27 cellular contexts compared by ENCODE assay signal in genomic region chr7:77680266-77680665, GRCh38.
"Had no signal": no experiment of that assay in that cellular context is flagged by ENCODE, and none has a peak within 500 bp of the region (broad histone marks: within the 10 kb centered on the region; RNA-seq: fewer than 3 reads in every experiment).

No MANE protein-coding gene starts in this region.

- H3K36me3 ChIP-seq: breast epithelium, pancreas had no signal

- H3K27me3 Mint-ChIP-seq: activated CD4-positive, alpha-beta memory T cell treated with anti-CD3 and anti-CD28 coated beads, Interleukin-2, amount 10 ng/mL, durations not matched to agents 7 days and 5 days; activated CD4-positive, alpha-beta T cell treated with anti-CD3 and anti-CD28 coated beads, Interleukin-2, amount 10 ng/mL, durations not matched to agents 24 days and 14 days; activated naive CD4-positive, alpha-beta T cell treated with anti-CD3 and anti-CD28 coated beads, Interleukin-2, amount 50 U/mL, for 24 hours; activated naive CD8-positive, alpha-beta T cell treated with anti-CD3 and anti-CD28 coated beads, Interleukin-2, amount 50 U/mL, for 24 hours; activated T-cell treated with anti-CD3 and anti-CD28 coated beads, Interleukin-2, amount 50 U/mL, for 24 hours; naive thymus-derived CD8-positive, alpha-beta T cell; stimulated activated memory B cell treated with anti-CD40 and anti-IgM and Interleukin-4, amounts not matched to agents 10 μg/mL and 1 μg/mL and 100 μg/mL, for 72 hours; stimulated activated naive CD8-positive, alpha-beta T cell treated with anti-CD3 and anti-CD28 coated beads, Interleukin-15, amount 100 ng/mL, for 72 hours had no signal

- H3K4me1 ChIP-seq: breast epithelium, psoas muscle had no signal

- H3K4me3 Mint-ChIP-seq: activated CD4-positive, alpha-beta memory T cell treated with anti-CD3 and anti-CD28 coated beads, Interleukin-2, amount 10 ng/mL, durations not matched to agents 7 days and 5 days; activated CD4-positive, alpha-beta T cell treated with anti-CD3 and anti-CD28 coated beads, Interleukin-2, amount 10 ng/mL, durations not matched to agents 24 days and 14 days; activated naive CD4-positive, alpha-beta T cell treated with anti-CD3 and anti-CD28 coated beads, Interleukin-2, amount 50 U/mL, for 24 hours; activated naive CD8-positive, alpha-beta T cell treated with anti-CD3 and anti-CD28 coated beads, Interleukin-2, amount 50 U/mL, for 24 hours; activated T-cell treated with anti-CD3 and anti-CD28 coated beads, Interleukin-2, amount 50 U/mL, for 24 hours; naive thymus-derived CD8-positive, alpha-beta T cell; neural crest cell; stimulated activated memory B cell treated with anti-CD40 and anti-IgM and Interleukin-4, amounts not matched to agents 10 μg/mL and 1 μg/mL and 100 μg/mL, for 72 hours; stimulated activated naive CD8-positive, alpha-beta T cell treated with anti-CD3 and anti-CD28 coated beads, Interleukin-15, amount 100 ng/mL, for 72 hours had no signal

- H3K4me1 Mint-ChIP-seq: activated naive CD4-positive, alpha-beta T cell treated with anti-CD3 and anti-CD28 coated beads, Interleukin-2, amount 50 U/mL, for 24 hours; activated naive CD8-positive, alpha-beta T cell treated with anti-CD3 and anti-CD28 coated beads, Interleukin-2, amount 50 U/mL, for 24 hours; stimulated activated memory B cell treated with anti-CD40 and anti-IgM and Interleukin-4, amounts not matched to agents 10 μg/mL and 1 μg/mL and 100 μg/mL, for 72 hours; stimulated activated naive CD8-positive, alpha-beta T cell treated with anti-CD3 and anti-CD28 coated beads, Interleukin-15, amount 100 ng/mL, for 72 hours had no signal

- H3K9me3 Mint-ChIP-seq: activated CD4-positive, alpha-beta memory T cell treated with anti-CD3 and anti-CD28 coated beads, Interleukin-2, amount 10 ng/mL, durations not matched to agents 7 days and 5 days; activated CD4-positive, alpha-beta T cell treated with anti-CD3 and anti-CD28 coated beads, Interleukin-2, amount 10 ng/mL, durations not matched to agents 24 days and 14 days; activated naive CD4-positive, alpha-beta T cell treated with anti-CD3 and anti-CD28 coated beads, Interleukin-2, amount 50 U/mL, for 24 hours; activated naive CD8-positive, alpha-beta T cell treated with anti-CD3 and anti-CD28 coated beads, Interleukin-2, amount 50 U/mL, for 24 hours; activated T-cell treated with anti-CD3 and anti-CD28 coated beads, Interleukin-2, amount 50 U/mL, for 24 hours; naive thymus-derived CD8-positive, alpha-beta T cell; neural crest cell; stimulated activated memory B cell treated with anti-CD40 and anti-IgM and Interleukin-4, amounts not matched to agents 10 μg/mL and 1 μg/mL and 100 μg/mL, for 72 hours; stimulated activated naive CD8-positive, alpha-beta T cell treated with anti-CD3 and anti-CD28 coated beads, Interleukin-15, amount 100 ng/mL, for 72 hours had no signal

- DNase-seq: activated CD4-positive, alpha-beta memory T cell treated with anti-CD3 and anti-CD28 coated beads, Interleukin-2, amount 10 ng/mL, durations not matched to agents 7 days and 5 days; activated CD4-positive, alpha-beta T cell treated with anti-CD3 and anti-CD28 coated beads, Interleukin-2, amount 10 ng/mL, durations not matched to agents 24 days and 14 days; activated CD4-positive, CD25-positive, alpha-beta regulatory T cell treated with anti-CD3 and anti-CD28 coated beads, Interleukin-2, amount 50 U/mL, for 72 hours; activated CD8-positive, alpha-beta memory T cell treated with anti-CD3 and anti-CD28 coated beads, Interleukin-2, amount 50 U/mL, for 48 hours; activated naive CD8-positive, alpha-beta T cell treated with anti-CD3 and anti-CD28 coated beads, Interleukin-2, amount 50 U/mL, for 24 hours; activated T-cell treated with anti-CD3 and anti-CD28 coated beads, Interleukin-2, amount 50 U/mL, for 24 hours; amygdala; central memory CD4-positive, alpha-beta T cell; effector CD8-positive, alpha-beta T cell; lower lobe of right lung; mesenchymal stem cell; naive thymus-derived CD8-positive, alpha-beta T cell; nucleus accumbens; pancreas; psoas muscle; stimulated activated CD4-positive, alpha-beta T cell treated with anti-CD3 and anti-CD28 coated beads, Interleukin-1b, Interleukin-23, amount 100 ng/mL, for 48 hours; stimulated activated CD4-positive, alpha-beta T cell treated with anti-CD3 and anti-CD28 coated beads, Interleukin-4, amount 100 ng/mL, for 4 hours; stimulated activated CD8-positive, alpha-beta memory T cell treated with anti-CD3 and anti-CD28 coated beads, Interleukin-4, amount 100 ng/mL, for 48 hours; stimulated activated naive CD8-positive, alpha-beta T cell treated with anti-CD3 and anti-CD28 coated beads, Interleukin-15, amount 100 ng/mL, for 72 hours; tibial artery; WERI-Rb-1 had no signal

- H3K27me3 ChIP-seq: breast epithelium, left lung, pancreas, tibial artery had no signal

- H3K4me3 ChIP-seq: breast epithelium, left lung, lower lobe of right lung, psoas muscle, smooth muscle cell, tibial artery had no signal

- H3K27ac ChIP-seq: lower lobe of right lung, psoas muscle, tibial artery, WERI-Rb-1 had no signal

- H3K4me2 ChIP-seq: smooth muscle cell had no signal

- ATAC-seq: activated naive CD8-positive, alpha-beta T cell treated with anti-CD3 and anti-CD28 coated beads, Interleukin-2, amount 50 U/mL, for 24 hours; naive thymus-derived CD8-positive, alpha-beta T cell; psoas muscle; stimulated activated memory B cell treated with anti-CD40 and anti-IgM and Interleukin-4, amounts not matched to agents 10 μg/mL and 1 μg/mL and 100 μg/mL, for 72 hours; stimulated activated naive CD8-positive, alpha-beta T cell treated with anti-CD3 and anti-CD28 coated beads, Interleukin-15, amount 100 ng/mL, for 72 hours had no signal

- H3K27ac Mint-ChIP-seq: activated CD4-positive, alpha-beta memory T cell treated with anti-CD3 and anti-CD28 coated beads, Interleukin-2, amount 10 ng/mL, durations not matched to agents 7 days and 5 days; activated CD4-positive, alpha-beta T cell treated with anti-CD3 and anti-CD28 coated beads, Interleukin-2, amount 10 ng/mL, durations not matched to agents 24 days and 14 days; activated naive CD4-positive, alpha-beta T cell treated with anti-CD3 and anti-CD28 coated beads, Interleukin-2, amount 50 U/mL, for 24 hours; activated naive CD8-positive, alpha-beta T cell treated with anti-CD3 and anti-CD28 coated beads, Interleukin-2, amount 50 U/mL, for 24 hours; activated T-cell treated with anti-CD3 and anti-CD28 coated beads, Interleukin-2, amount 50 U/mL, for 24 hours; naive thymus-derived CD8-positive, alpha-beta T cell; stimulated activated memory B cell treated with anti-CD40 and anti-IgM and Interleukin-4, amounts not matched to agents 10 μg/mL and 1 μg/mL and 100 μg/mL, for 72 hours; stimulated activated naive CD8-positive, alpha-beta T cell treated with anti-CD3 and anti-CD28 coated beads, Interleukin-15, amount 100 ng/mL, for 72 hours had no signal

- H3K9me3 ChIP-seq: breast epithelium, left lung, lower lobe of right lung, pancreas, psoas muscle, tibial artery had no signal
